11 cellular contexts compared by ENCODE assay signal in the genomic region with DNA sequence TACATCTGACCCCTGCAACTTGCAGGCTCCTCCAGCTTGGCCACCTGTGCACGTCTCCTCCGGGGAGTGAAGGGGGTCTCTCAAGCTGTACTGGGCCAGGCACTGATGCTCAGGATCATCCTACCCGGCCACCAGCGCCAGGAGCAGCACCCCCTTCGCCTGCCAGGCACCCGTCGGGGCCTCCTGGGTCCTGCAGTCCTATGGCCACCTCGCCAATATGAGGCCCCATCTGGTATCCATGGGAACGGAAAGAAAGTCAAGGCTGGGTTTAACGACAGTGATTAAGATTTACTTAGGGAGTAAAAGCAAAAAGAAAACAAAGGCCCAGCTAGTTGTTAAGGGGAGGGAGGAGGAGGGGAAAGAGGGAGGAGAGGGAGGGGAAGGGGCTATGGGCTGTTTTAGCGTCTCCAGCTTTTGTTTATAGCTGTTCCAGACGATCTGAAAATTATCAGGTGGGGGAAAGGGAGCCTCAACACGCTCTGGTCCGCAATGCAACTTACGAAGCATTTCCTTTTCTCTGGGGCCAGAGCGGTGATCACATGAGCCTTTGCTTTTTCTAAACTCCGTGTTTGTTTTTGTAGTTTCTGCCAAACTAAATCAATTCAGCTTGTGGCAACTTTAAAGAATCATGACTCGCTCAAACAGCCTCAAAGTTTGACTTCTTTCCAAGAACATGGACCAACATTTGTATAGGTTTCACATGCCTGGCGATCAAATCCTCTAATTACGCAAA.
A peak's percentile ranks its signal among the peaks of the same experiment; 100 is the strongest.
DNase-seq lines count a peak whose midpoint lies in the region; ATAC-seq and TF ChIP-seq lines count a peak whose summit lies in the region.
"Had no signal": no experiment of that assay in that cellular context is flagged by ENCODE, and none has a peak within 500 bp of the region (broad histone marks: within the 10 kb centered on the region; RNA-seq: fewer than 3 reads in every experiment).

No MANE protein-coding gene starts in this region.

- H3K9me3 ChIP-seq in esophagus (ENCODE audit: control insufficient read depth in 2 of 2, insufficient read depth in 1 of 2, low read depth in 1 of 2, low read length in 1 of 2) = no peaks in the 10 kb centered on the region
- H3K9me3 ChIP-seq in muscle layer of duodenum (ENCODE audit: control insufficient read depth in 1 of 2, low read length in 2 of 2) = no peaks in the 10 kb centered on the region
- H3K9me3 ChIP-seq in vagina = no peaks in the 10 kb centered on the region

- DNase-seq in activated effector memory CD4-positive, alpha-beta T cell treated with anti-CD3 and anti-CD28 coated beads, Interleukin-2, amount 50 U/mL, for 16 hours = peak; percentile 24
- no peak for DNase-seq in activated effector memory CD4-positive, alpha-beta T cell treated with Interleukin-2 at 50 U/mL for 16 hours
- DNase-seq in vagina (ENCODE audit: extremely low spot score in 2 of 2) (no peak), NCI-H1930 (lab: John Stamatoyannopoulos, UW) (no peak), LoVo (ENCODE audit: low spot score) (no peak), Right ventricle myocardium inferior (ENCODE audit: missing footprints) (no peak)
- DNase-seq: activated gamma-delta T cell, NCI-H1105 treated with DMSO at 0.1 percent for 48 hours, T-helper 2 cell had no signal

- peak overlapping the region; percentile 64 to 72 for H3K27ac ChIP-seq in esophagus (ENCODE audit: low read depth in 2 of 2, low read length in 1 of 2)
- peak overlapping the region; percentile 35 for H3K27ac ChIP-seq in muscle layer of duodenum (ENCODE audit: low read length)
- H3K27ac ChIP-seq in vagina = peak overlapping the region; percentile 75

- no peaks in the 10 kb centered on the region for H3K36me3 ChIP-seq in esophagus (ENCODE audit: control insufficient read depth in 2 of 2, insufficient read depth in 2 of 2, low read length in 1 of 2)
- no peaks in the 10 kb centered on the region for H3K36me3 ChIP-seq in muscle layer of duodenum (ENCODE audit: control insufficient read depth in 1 of 2, insufficient read depth in 2 of 2, low read length in 2 of 2)
- H3K36me3 ChIP-seq in vagina = no peaks in the 10 kb centered on the region

- H3K4me1 ChIP-seq in esophagus (ENCODE audit: control insufficient read depth in 2 of 2, insufficient read depth in 2 of 2, low read length in 1 of 2) (peaks cover 2 to 3% of the 10 kb centered on the region in 2 donors), muscle layer of duodenum (ENCODE audit: control insufficient read depth in 1 of 2, insufficient read depth in 2 of 2, low read length in 2 of 2) (peaks cover 12 to 40% of the 10 kb centered on the region in 2 donors), vagina (peaks cover 27% of the 10 kb centered on the region)

- TF ChIP-seq CTCF in vagina (IDR thresholded peaks at IDR 0.05) = no peak

- intact Hi-C loops in vagina (cut with DNase I) (no loop called here), Right ventricle myocardium inferior (cut with DNase I) (no loop called here)

- H3K4me3 ChIP-seq in esophagus (ENCODE audit: low read depth in 1 of 2, low read length in 2 of 2) = no peak overlapping the region
- H3K4me3 ChIP-seq in muscle layer of duodenum (ENCODE audit: low read depth in 1 of 2, low read length in 2 of 2) = peak overlapping the region in 1 of 2 donors; percentile 14
- H3K4me3 ChIP-seq in vagina = peak overlapping the region in 1 of 2 donors; percentile 18

- ATAC-seq in Right ventricle myocardium inferior = no peak

- H3K27me3 ChIP-seq in esophagus (ENCODE audit: control insufficient read depth in 1 of 2, insufficient read depth in 2 of 2, low read length in 2 of 2) = no peaks in the 10 kb centered on the region
- no peaks in the 10 kb centered on the region for H3K27me3 ChIP-seq in muscle layer of duodenum (ENCODE audit: low read depth, low read length)
- H3K27me3 ChIP-seq in vagina = no peaks in the 10 kb centered on the region

- 27 to 28% methylated on average over 20 of the region's 20 CpGs for WGBS in esophagus, 2 donors

- TF ChIP-seq POLR2A in vagina (IDR thresholded peaks at IDR 0.05) = no peak
